8 cellular contexts compared by ENCODE assay signal in the genomic region with DNA sequence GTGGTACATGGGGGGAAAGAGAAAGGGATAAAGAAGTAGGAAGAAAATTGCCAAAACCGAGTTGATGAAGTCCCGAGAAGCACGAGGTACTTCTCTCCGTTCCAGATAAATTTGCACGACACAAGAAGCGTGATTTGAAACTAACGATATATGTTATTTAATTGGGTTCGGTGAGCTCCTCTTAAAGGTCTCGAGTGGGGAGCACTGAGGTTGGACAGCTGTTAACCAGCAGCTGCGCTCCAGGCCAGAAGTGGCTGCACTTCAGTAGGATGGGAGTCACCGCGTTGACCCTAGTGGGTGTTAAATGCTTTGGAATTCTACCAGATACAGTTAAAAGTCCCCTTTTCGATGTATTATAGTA. TPM values are rescaled to one million over a fixed set of nuclear protein-coding genes. Genes with fewer than 3 reads are reported as not detected.
A peak's percentile ranks its signal among the peaks of the same experiment; 100 is the strongest.
DNase-seq lines count a peak whose midpoint lies in the region; ATAC-seq and TF ChIP-seq lines count a peak whose summit lies in the region.

No MANE protein-coding gene starts in this region.

- H3K27me3 ChIP-seq in esophagus muscularis mucosa, result no peaks in the 10 kb centered on the region

- no peaks in the 10 kb centered on the region for H3K9me3 Mint-ChIP-seq in activated T-cell treated with anti-CD3 and anti-CD28 coated beads, Interleukin-2, amount 50 U/mL, for 4 hours
- H3K9me3 Mint-ChIP-seq in naive B cell, result no peaks in the 10 kb centered on the region

- TF ChIP-seq POLR2A in esophagus muscularis mucosa (IDR thresholded peaks at IDR 0.05; ENCODE audit: low read depth), result no peak

- H3K4me3 Mint-ChIP-seq in activated T-cell treated with anti-CD3 and anti-CD28 coated beads, Interleukin-2, amount 50 U/mL, for 4 hours, result peak overlapping the region; percentile 91
- H3K4me3 Mint-ChIP-seq in naive B cell, result peak overlapping the region; percentile 91 to 96 (median 94)

- intact Hi-C loops in esophagus muscularis mucosa (cut with DNase I), result no loop called here

- H3K9ac ChIP-seq in SK-N-MC (ENCODE audit: insufficient read length), result no peak overlapping the region

- ATAC-seq in activated T-cell treated with anti-CD3 and anti-CD28 coated beads, Interleukin-2, amount 50 U/mL, for 4 hours, result no peak
- ATAC-seq in naive B cell (ENCODE audit: low read depth in 2 of 2) (no peak), HG03457 (IDR thresholded peaks at IDR 0.05; ENCODE audit: unreplicated experiment) (no peak), HG03521 (IDR thresholded peaks at IDR 0.05; ENCODE audit: unreplicated experiment) (no peak)

- H3K27ac ChIP-seq in SK-N-MC (no peak overlapping the region), esophagus muscularis mucosa (replicated peaks in 1 of 4) (peak overlapping the region; percentile 97 to 100 (median 98))

- H3K36me3 ChIP-seq in SK-N-MC (ENCODE audit: insufficient read depth, low read length) (peaks cover 2% of the 10 kb centered on the region; the same call in 1 of the 2 replicates), esophagus muscularis mucosa (peaks cover 0 to 5% (median 1%) of the 10 kb centered on the region in 4 donors)

- H3K36me3 Mint-ChIP-seq in activated T-cell treated with anti-CD3 and anti-CD28 coated beads, Interleukin-2, amount 50 U/mL, for 4 hours (ENCODE audit: insufficient read depth), result peaks cover 10% of the 10 kb centered on the region
- H3K36me3 Mint-ChIP-seq in naive B cell, result peaks cover 0 to 3% of the 10 kb centered on the region in 2 donors

- peaks cover 16 to 35% (median 33%) of the 10 kb centered on the region in 4 donors for H3K4me1 ChIP-seq in esophagus muscularis mucosa

- TF ChIP-seq EP300 in esophagus muscularis mucosa (IDR thresholded peaks at IDR 0.05), result no peak

- peak in 1 of 3 experiments; percentile 6 for TF ChIP-seq CTCF in esophagus muscularis mucosa (IDR thresholded peaks at IDR 0.05)

- no peaks in the 10 kb centered on the region for H3K27me3 Mint-ChIP-seq in activated T-cell treated with anti-CD3 and anti-CD28 coated beads, Interleukin-2, amount 50 U/mL, for 4 hours (ENCODE audit: low read depth)
- H3K27me3 Mint-ChIP-seq in naive B cell, result peaks cover 0 to 5% (median 0%) of the 10 kb centered on the region in 3 donors

- peak overlapping the region; percentile 91 for H3K4me3 ChIP-seq in SK-N-MC
- H3K4me3 ChIP-seq in esophagus muscularis mucosa, result peak overlapping the region; percentile 83 to 98 (median 92)

- H3K4me1 Mint-ChIP-seq in activated T-cell treated with anti-CD3 and anti-CD28 coated beads, Interleukin-2, amount 50 U/mL, for 4 hours (ENCODE audit: low read depth), result peaks cover 29% of the 10 kb centered on the region
- H3K4me1 Mint-ChIP-seq in naive B cell, result peaks cover 18 to 28% (median 22%) of the 10 kb centered on the region in 3 donors

- H3K9me3 ChIP-seq in SK-N-MC (ENCODE audit: low read depth, low read length) (no peaks in the 10 kb centered on the region), esophagus muscularis mucosa (no peaks in the 10 kb centered on the region)

- peak overlapping the region in 5 of 6 donors; percentile 84 to 98 (median 91) for H3K27ac Mint-ChIP-seq in naive B cell

- 2% methylated on average over 13 of the region's 13 CpGs for WGBS in esophagus muscularis mucosa

- no peak for DNase-seq in activated T-cell treated with anti-CD3 and anti-CD28 coated beads, Interleukin-2, amount 50 U/mL, for 4 hours
- DNase-seq in activated T-cell treated with anti-CD3 and anti-CD28 coated beads for 4 hours (no peak), SK-N-MC (ENCODE audit: low read depth, low spot score) (no peak), esophagus muscularis mucosa (ENCODE audit: extremely low spot score) (no peak), naive B cell (peak; percentile 17), NCI-H2171 treated with DMSO at 0.1 percent for 48 hours (lab: John Stamatoyannopoulos, UW) (no peak)

RNA-seq across cellular contexts. Expression of a gene that starts 0.9 kb away (rescaled TPM):
- 10 to 100 TPM; 25.1 to 33.6 (median 28.0) TPM for total RNA-seq in activated T-cell treated with anti-CD3 and anti-CD28 coated beads, Interleukin-2, amount 50 U/mL, for 4 hours
- total RNA-seq in esophagus muscularis mucosa, result 10 to 100 TPM; 37.4 to 67.1 (median 46.4) TPM
- polyA plus RNA-seq in naive B cell (ENCODE audit: low read depth in 6 of 6), result 10 to 100 TPM; 35.7 to 66.1 (median 49.3) TPM

RNA-seq across cellular contexts. Expression of a gene that starts 37.5 kb away (rescaled TPM):
- 1 to 10 TPM; 7.8 to 8.5 (median 7.8) TPM for total RNA-seq in activated T-cell treated with anti-CD3 and anti-CD28 coated beads, Interleukin-2, amount 50 U/mL, for 4 hours
- 10 to 100 TPM; 19.7 to 34.2 (median 28.0) TPM for total RNA-seq in esophagus muscularis mucosa
- 10 to 100 TPM in 1 of 6 donors, 1 to 10 TPM in 5; 3.5 to 10.4 (median 4.8) TPM for polyA plus RNA-seq in naive B cell (ENCODE audit: low read depth in 6 of 6)
